8 cellular contexts compared by ENCODE assay signal in genomic region chr15:74635228-74635627, GRCh38. TPM values are rescaled to one million over a fixed set of nuclear protein-coding genes. Genes with fewer than 3 reads are reported as not detected.
A peak's percentile ranks its signal among the peaks of the same experiment; 100 is the strongest.
DNase-seq lines count a peak whose midpoint lies in the region; ATAC-seq and TF ChIP-seq lines count a peak whose summit lies in the region.

No MANE protein-coding gene starts in this region.

- no peak overlapping the region for H3K27ac ChIP-seq in effector memory CD4-positive, alpha-beta T cell (ENCODE audit: insufficient read depth, low read length, poor library complexity, severe bottlenecking)

- H3K27me3 Mint-ChIP-seq in activated CD8-positive, alpha-beta T cell treated with anti-CD3 and anti-CD28 coated beads, Interleukin-2, amount 10 ng/mL, durations not matched to agents 7 days and 5 days (ENCODE audit: low read depth), result no peaks in the 10 kb centered on the region

- H3K4me3 Mint-ChIP-seq in activated CD8-positive, alpha-beta T cell treated with anti-CD3 and anti-CD28 coated beads, Interleukin-2, amount 10 ng/mL, durations not matched to agents 7 days and 5 days, result no peak overlapping the region

- DNase-seq in BJ (ENCODE audit: low read depth), result no peak
- peak; percentile 13 for DNase-seq in NCI-H82 treated with DMSO at 0.1 percent for 48 hours (lab: John Stamatoyannopoulos, UW; ENCODE audit: unreplicated experiment)
- peak; percentile 83 for DNase-seq in activated CD8-positive, alpha-beta T cell treated with anti-CD3 and anti-CD28 coated beads, Interleukin-2, amount 10 ng/mL, durations not matched to agents 7 days and 5 days
- peak; percentile 38 to 56 (median 40) for DNase-seq in effector memory CD4-positive, alpha-beta T cell
- DNase-seq in mucosa of gallbladder (ENCODE audit: low spot score), result peak; percentile 58
- DNase-seq in stimulated activated CD8-positive, alpha-beta memory T cell treated with anti-CD3 and anti-CD28 coated beads, Interleukin-7, amount 100 ng/mL, for 1 hour (ENCODE audit: low read depth in 2 of 2), result peak; percentile 42 to 55

- no peaks in the 10 kb centered on the region for H3K4me1 ChIP-seq in effector memory CD4-positive, alpha-beta T cell (ENCODE audit: control insufficient read depth, insufficient read depth, low read length, poor library complexity, severe bottlenecking)

- H3K36me3 Mint-ChIP-seq in activated CD8-positive, alpha-beta T cell treated with anti-CD3 and anti-CD28 coated beads, Interleukin-2, amount 10 ng/mL, durations not matched to agents 7 days and 5 days (ENCODE audit: low read depth), result peaks cover 35% of the 10 kb centered on the region

- ATAC-seq in GM19397 (IDR thresholded peaks at IDR 0.05; ENCODE audit: unreplicated experiment), result peak; percentile 43
- ATAC-seq in activated CD8-positive, alpha-beta T cell treated with anti-CD3 and anti-CD28 coated beads, Interleukin-2, amount 10 ng/mL, durations not matched to agents 7 days and 5 days, result peak; percentile 87
- no peak for ATAC-seq in GM18517 (IDR thresholded peaks at IDR 0.05; ENCODE audit: unreplicated experiment)

- CTCF ChIA-PET in BJ (lab: Yijun Ruan, JAX), result interaction anchor here (0.5 to 22.3 kb wide), 26 partner anchors 9 to 1308 kb away, joined by 3 to 563 read pairs (median 4); partner anchors contain the start of genes CLK3, CSK and CYP11A1
- CTCF ChIA-PET in activated CD8-positive, alpha-beta T cell treated with anti-CD3 and anti-CD28 coated beads, Interleukin-2, amount 10 ng/mL, durations not matched to agents 7 days and 5 days (lab: Charles Lee), result interaction anchor here (0.7 to 19.3 kb wide), 39 partner anchors 9 to 360 kb away, joined by 3 to 508 read pairs (median 4); partner anchors contain the start of genes CLK3, CSK, CYP1A1 and EDC3

- no peak overlapping the region for H3K27ac Mint-ChIP-seq in activated CD8-positive, alpha-beta T cell treated with anti-CD3 and anti-CD28 coated beads, Interleukin-2, amount 10 ng/mL, durations not matched to agents 7 days and 5 days

- H3K36me3 ChIP-seq in BJ (ENCODE audit: control insufficient read depth, insufficient read depth, low read length), result peaks cover 28% of the 10 kb centered on the region
- H3K36me3 ChIP-seq in effector memory CD4-positive, alpha-beta T cell (ENCODE audit: control insufficient read depth, insufficient read depth, low read length), result peaks cover 77% of the 10 kb centered on the region

- no peak overlapping the region for H3K4me3 ChIP-seq in BJ (ENCODE audit: low read depth, low read length)
- no peak overlapping the region for H3K4me3 ChIP-seq in effector memory CD4-positive, alpha-beta T cell (ENCODE audit: insufficient read depth, low read depth, low read length, poor library complexity, severe bottlenecking)

- H3K4me1 Mint-ChIP-seq in activated CD8-positive, alpha-beta T cell treated with anti-CD3 and anti-CD28 coated beads, Interleukin-2, amount 10 ng/mL, durations not matched to agents 7 days and 5 days (ENCODE audit: low read depth), result no peaks in the 10 kb centered on the region

- POLR2A ChIA-PET in BJ (lab: Charles Lee), result no interaction called here
- POLR2A ChIA-PET in activated CD8-positive, alpha-beta T cell treated with anti-CD3 and anti-CD28 coated beads, Interleukin-2, amount 10 ng/mL, durations not matched to agents 7 days and 5 days (lab: Charles Lee), result interaction anchor here (0.9 to 2.4 kb wide), 3 partner anchors 18 to 142 kb away, joined by 3 to 8 read pairs (median 6); no protein-coding TSS in a partner anchor

- no peaks in the 10 kb centered on the region for H3K27me3 ChIP-seq in BJ (ENCODE audit: control insufficient read depth, insufficient read depth, low read length)
- no peaks in the 10 kb centered on the region for H3K27me3 ChIP-seq in effector memory CD4-positive, alpha-beta T cell (replicated peaks; ENCODE audit: control insufficient read depth, insufficient read depth, low read length, poor library complexity, severe bottlenecking)

- TF ChIP-seq CTCF in BJ (IDR thresholded peaks at IDR 0.05; ENCODE audit: insufficient read depth, low read depth, low read length), result peak; percentile 84

- no peaks in the 10 kb centered on the region for H3K9me3 Mint-ChIP-seq in activated CD8-positive, alpha-beta T cell treated with anti-CD3 and anti-CD28 coated beads, Interleukin-2, amount 10 ng/mL, durations not matched to agents 7 days and 5 days (ENCODE audit: insufficient read depth)

- no peaks in the 10 kb centered on the region for H3K9me3 ChIP-seq in effector memory CD4-positive, alpha-beta T cell (ENCODE audit: control insufficient read depth, low read length)

RNA-seq across cellular contexts. Expression of gene CLK3, which starts 19.6 kb away (rescaled TPM):
- polyA plus RNA-seq in BJ (2011; rRNA removed), result 45.2 and 58.3 TPM in 2 replicates
- 70.9 and 140 TPM in 2 replicates for polyA minus RNA-seq in BJ (2011; rRNA and poly(A)+ RNA removed)
- total RNA-seq in activated CD8-positive, alpha-beta T cell treated with anti-CD3 and anti-CD28 coated beads, Interleukin-2, amount 10 ng/mL, durations not matched to agents 7 days and 5 days, result 100 to 1,000 TPM; 125 to 128 TPM
- total RNA-seq in mucosa of gallbladder, result 95.0 TPM
